ENCODE assay signal across 1 cellular context in genomic region chr1:180239145-180240096, GRCh38.
A peak's percentile ranks its signal among the peaks of the same experiment; 100 is the strongest.
TF ChIP-seq lines count a peak whose summit lies in the region.

No MANE protein-coding gene starts in this region.

TF ChIP-seq in K562, 482 proteins besides CTCF, POLR2A, EP300 and RAD21 (continued from another document):
- TF ChIP-seq THAP12 (CRISPR knock-in tag; IDR thresholded peaks at IDR 0.05) (no peak), MECOM (CRISPR knock-in tag; IDR thresholded peaks at IDR 0.05) (no peak), FOXM1 (IDR thresholded peaks at IDR 0.05; ENCODE audit: low read depth) (no peak), FOXM1 (CRISPR knock-in tag; IDR thresholded peaks at IDR 0.05; ENCODE audit: low read depth) (no peak), GTF2A2 (tag; IDR thresholded peaks at IDR 0.05) (no peak), CBX8 (IDR thresholded peaks at IDR 0.05; ENCODE audit: borderline replicate concordance, extremely low read depth, low read depth, low read length, poor library complexity, severe bottlenecking) (peak; percentile 95), POLR3G (IDR thresholded peaks at IDR 0.05; ENCODE audit: extremely low read depth, insufficient read length, insufficient replicate concordance) (no peak), NR3C1 (CRISPR knock-in tag; IDR thresholded peaks at IDR 0.05) (no peak)
